Comparison of ENCODE assay signal across 8 cellular contexts in genomic region chr10:124523301-124523871, GRCh38.
DNase-seq lines count a peak whose midpoint lies in the region; ATAC-seq, FAIRE-seq and TF ChIP-seq lines count a peak whose summit lies in the region.

No MANE protein-coding gene starts in this region.

- H3K9ac ChIP-seq in skeletal muscle tissue (ENCODE audit: low read depth in 1 of 3, low read length in 3 of 3) = peak overlapping the region in 1 of 3 donors; percentile 50

- TF ChIP-seq CTCF in thyroid gland (IDR thresholded peaks at IDR 0.05) = no peak

- ATAC-seq in left colon (peak; percentile 49), HG03045 (IDR thresholded peaks at IDR 0.05; ENCODE audit: unreplicated experiment) (no peak)

- no peak overlapping the region for H3K27ac ChIP-seq in SJCRH30
- H3K27ac ChIP-seq in skeletal muscle tissue (ENCODE audit: low read depth, low read length) = peak overlapping the region; percentile 41
- H3K27ac ChIP-seq in thyroid gland = no peak overlapping the region

- H3K4me1 ChIP-seq in SJCRH30 (peaks cover 3% of the 10 kb centered on the region; the same call in 1 of the 2 replicates), skeletal muscle tissue (ENCODE audit: control insufficient read depth in 3 of 3, insufficient read depth in 3 of 3, low read length in 3 of 3) (peaks cover 20 to 43% (median 35%) of the 10 kb centered on the region in 3 donors), thyroid gland (peaks cover 0 to 12% of the 10 kb centered on the region in 2 donors)

- H3K36me3 ChIP-seq in SJCRH30 (no peaks in the 10 kb centered on the region), skeletal muscle tissue (ENCODE audit: control insufficient read depth in 3 of 3, insufficient read depth in 3 of 3, low read length in 3 of 3) (no peaks in the 10 kb centered on the region), thyroid gland (no peaks in the 10 kb centered on the region)

- H3K9me3 ChIP-seq in SJCRH30 (replicated peaks) = no peaks in the 10 kb centered on the region
- no peaks in the 10 kb centered on the region for H3K9me3 ChIP-seq in skeletal muscle tissue (ENCODE audit: control insufficient read depth in 3 of 3, low read length in 3 of 3)
- H3K9me3 ChIP-seq in thyroid gland = no peaks in the 10 kb centered on the region

- intact Hi-C loops in left colon (cut with DNase I, micrococcal nuclease) = no loop called here
- intact Hi-C loops in thyroid gland (cut with DNase I) = no loop called here

- peak overlapping the region; percentile 40 for H3K4me3 ChIP-seq in SJCRH30
- H3K4me3 ChIP-seq in skeletal muscle tissue (ENCODE audit: low read length in 3 of 3) = peak overlapping the region in 1 of 3 donors; percentile 13
- H3K4me3 ChIP-seq in thyroid gland (replicated peaks in 1 of 3) = no peak overlapping the region

- H3K27me3 ChIP-seq in SJCRH30 (no peaks in the 10 kb centered on the region), skeletal muscle tissue (ENCODE audit: control insufficient read depth in 3 of 3, insufficient read depth in 3 of 3, low read length in 3 of 3) (no peaks in the 10 kb centered on the region), thyroid gland (no peaks in the 10 kb centered on the region)

- peak; percentile 11 for FAIRE-seq in GM19239 (lab: Jason Lieb, UNC)

- no peak for DNase-seq in GM19239 (ENCODE audit: insufficient read length, low spot score)
- DNase-seq in SJCRH30 = no peak
- peak in 1 of 2 donors; percentile 31 for DNase-seq in left colon
- DNase-seq in DMS114 treated with DMSO at 0.1 percent for 48 hours (lab: John Stamatoyannopoulos, UW; ENCODE audit: unreplicated experiment) = no peak
- no peak for DNase-seq in activated effector memory CD4-positive, alpha-beta T cell treated with Interleukin-2 at 50 U/mL for 16 hours
- no peak for DNase-seq in thyroid gland

- no peak for TF ChIP-seq POLR2A in thyroid gland (IDR thresholded peaks at IDR 0.05)

- WGBS in thyroid gland, 2 donors = 66 to 70% methylated on average over 17 of the region's 17 CpGs
